Comparison of ENCODE assay signal across 2 cellular contexts in the genomic region with DNA sequence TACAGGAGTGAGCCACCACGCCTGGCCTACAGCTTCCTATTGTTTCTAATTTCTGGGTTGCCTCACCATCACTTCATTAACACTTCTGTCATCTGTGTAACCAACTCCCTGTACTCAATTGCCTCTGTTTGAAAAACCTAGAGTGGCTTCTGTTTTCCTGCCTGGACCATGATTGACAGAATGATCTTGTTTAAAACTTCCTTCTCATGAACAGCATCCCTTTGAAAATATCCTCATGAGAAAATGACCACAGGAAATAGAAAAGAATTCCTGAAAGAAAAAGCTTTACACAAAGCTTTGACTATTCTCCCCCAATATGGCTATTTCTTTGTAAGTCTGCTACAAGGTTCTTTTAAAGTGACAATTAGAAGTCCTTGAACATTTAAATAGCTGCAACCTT.
TF ChIP-seq lines count a peak whose summit lies in the region.

No MANE protein-coding gene starts in this region.

TF ChIP-seq in A549, 52 proteins besides CTCF, POLR2A, EP300 and RAD21:
- no peak for TF ChIP-seq HDAC2 (IDR thresholded peaks at IDR 0.05)
- TF ChIP-seq RCOR1 (IDR thresholded peaks at IDR 0.05; ENCODE audit: low read depth, low read length): no peak
- TF ChIP-seq SMC3 (IDR thresholded peaks at IDR 0.05): no peak
- no peak for TF ChIP-seq HEYL (CRISPR knock-in tag; IDR thresholded peaks at IDR 0.05)
TF ChIP-seq in A549: peak in this region for 0.

TF ChIP-seq in IMR-90, 13 proteins besides CTCF, POLR2A, EP300 and RAD21:
- TF ChIP-seq MAFK (IDR thresholded peaks at IDR 0.05; ENCODE audit: low read depth, low read length) (no peak), FOS (IDR thresholded peaks at IDR 0.05; ENCODE audit: low read depth, low read length) (no peak), NFE2L2 (IDR thresholded peaks at IDR 0.05; ENCODE audit: low read depth, low read length) (no peak), USF2 (IDR thresholded peaks at IDR 0.05; ENCODE audit: low read depth, low read length) (no peak), BHLHE40 (IDR thresholded peaks at IDR 0.05; ENCODE audit: low read depth, low read length) (no peak), RCOR1 (IDR thresholded peaks at IDR 0.05; ENCODE audit: insufficient replicate concordance, low read length) (no peak), SMC3 (IDR thresholded peaks at IDR 0.05; ENCODE audit: low read depth, low read length) (no peak), CHD1 (IDR thresholded peaks at IDR 0.05; ENCODE audit: low read depth, low read length) (no peak), CEBPB (IDR thresholded peaks at IDR 0.05; ENCODE audit: low read depth, low read length) (no peak), MAZ (IDR thresholded peaks at IDR 0.05; ENCODE audit: borderline replicate concordance, low read depth, low read length) (no peak), RFX5 (IDR thresholded peaks at IDR 0.05; ENCODE audit: low read depth, low read length) (no peak), MXI1 (IDR thresholded peaks at IDR 0.05; ENCODE audit: borderline replicate concordance, low read depth, low read length) (no peak)
- TF ChIP-seq, protein P1, sequence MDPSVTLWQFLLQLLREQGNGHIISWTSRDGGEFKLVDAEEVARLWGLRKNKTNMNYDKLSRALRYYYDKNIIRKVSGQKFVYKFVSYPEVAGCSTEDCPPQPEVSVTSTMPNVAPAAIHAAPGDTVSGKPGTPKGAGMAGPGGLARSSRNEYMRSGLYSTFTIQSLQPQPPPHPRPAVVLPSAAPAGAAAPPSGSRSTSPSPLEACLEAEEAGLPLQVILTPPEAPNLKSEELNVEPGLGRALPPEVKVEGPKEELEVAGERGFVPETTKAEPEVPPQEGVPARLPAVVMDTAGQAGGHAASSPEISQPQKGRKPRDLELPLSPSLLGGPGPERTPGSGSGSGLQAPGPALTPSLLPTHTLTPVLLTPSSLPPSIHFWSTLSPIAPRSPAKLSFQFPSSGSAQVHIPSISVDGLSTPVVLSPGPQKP (IDR thresholded peaks at IDR 0.05; ENCODE audit: borderline replicate concordance, low read depth, low read length): no peak
